ENCODE assay signal across 25 cellular contexts in genomic region chr4:6394671-6395081, GRCh38.
"Had no signal": no experiment of that assay in that cellular context is flagged by ENCODE, and none has a peak within 500 bp of the region (broad histone marks: within the 10 kb centered on the region; RNA-seq: fewer than 3 reads in every experiment).

No MANE protein-coding gene starts in this region.

- H3K9me3 ChIP-seq: lower lobe of right lung, ovary, right atrium auricular region, stomach, testis, thyroid gland, transverse colon, upper lobe of left lung, vagina had no signal

- H3K36me3 Mint-ChIP-seq: immature natural killer cell; naive B cell; natural killer cell; stimulated activated naive B cell treated with anti-CD40 and anti-IgM and Interleukin-4, amounts not matched to agents 10 μg/mL and 1 μg/mL and 100 μg/mL, for 72 hours had no signal

- H3K4me3 ChIP-seq: lower lobe of right lung, ovary, right atrium auricular region, skin epidermis, stomach, testis, thyroid gland, transverse colon, upper lobe of left lung, vagina had no signal

- ATAC-seq: lower lobe of right lung; natural killer cell; sciatic nerve; stimulated activated naive B cell treated with anti-CD40 and anti-IgM and Interleukin-4, amounts not matched to agents 10 μg/mL and 1 μg/mL and 100 μg/mL, for 72 hours; stimulated activated naive CD8-positive, alpha-beta T cell treated with anti-CD3 and anti-CD28 coated beads, Interleukin-15, Interleukin-2, amounts not matched to agents 100 U/mL and 50 U/mL, for 24 hours had no signal

- H3K4me1 Mint-ChIP-seq: immature natural killer cell, naive B cell, natural killer cell had no signal

- H3K4me1 ChIP-seq: lower lobe of right lung, right atrium auricular region, thyroid gland, transverse colon, upper lobe of left lung had no signal

- H3K9me3 Mint-ChIP-seq: immature natural killer cell; naive B cell; natural killer cell; nephron progenitor cell; stimulated activated naive B cell treated with anti-CD40 and anti-IgM and Interleukin-4, amounts not matched to agents 10 μg/mL and 1 μg/mL and 100 μg/mL, for 72 hours had no signal

- DNase-seq: hippocampal formation; immature natural killer cell; lower lobe of right lung; mammary epithelial cell; mesenchymal stem cell; naive B cell; natural killer cell; nephron progenitor cell; ovary; stimulated activated CD4-positive, alpha-beta T cell treated with anti-CD3 and anti-CD28 coated beads, Interleukin-12 subunit alpha, Interleukin-12 subunit beta, amount 100 ng/mL, for 4 hours; stimulated activated CD4-positive, alpha-beta T cell treated with anti-CD3 and anti-CD28 coated beads, Interleukin-15, amount 100 ng/mL, for 24 hours; stimulated activated CD4-positive, alpha-beta T cell treated with anti-CD3 and anti-CD28 coated beads, Interleukin-2, amount 100 ng/mL, for 24 hours; stimulated activated CD4-positive, alpha-beta T cell treated with anti-CD3 and anti-CD28 coated beads, Interleukin-4, amount 100 ng/mL, for 1 hour; stimulated activated naive B cell treated with anti-CD40 and anti-IgM and Interleukin-4, amounts not matched to agents 10 μg/mL and 1 μg/mL and 100 μg/mL, for 72 hours; stimulated activated naive CD8-positive, alpha-beta T cell treated with anti-CD3 and anti-CD28 coated beads, Interleukin-15, Interleukin-2, amounts not matched to agents 100 U/mL and 50 U/mL, for 24 hours; stomach; testis; thyroid gland; transverse colon; upper lobe of left lung had no signal

- H3K27ac ChIP-seq: lower lobe of right lung, ovary, right atrium auricular region, skin epidermis, stomach, testis, thyroid gland, transverse colon, upper lobe of left lung, vagina had no signal

- H3K4me3 Mint-ChIP-seq: immature natural killer cell; naive B cell; natural killer cell; nephron progenitor cell; stimulated activated naive B cell treated with anti-CD40 and anti-IgM and Interleukin-4, amounts not matched to agents 10 μg/mL and 1 μg/mL and 100 μg/mL, for 72 hours had no signal

- H3K27me3 ChIP-seq: ovary, right atrium auricular region, testis, thyroid gland, upper lobe of left lung, vagina had no signal

- H3K27ac Mint-ChIP-seq: immature natural killer cell; naive B cell; natural killer cell; nephron progenitor cell; progenitor cell of endocrine pancreas; stimulated activated naive B cell treated with anti-CD40 and anti-IgM and Interleukin-4, amounts not matched to agents 10 μg/mL and 1 μg/mL and 100 μg/mL, for 72 hours had no signal
